In the genomic region with DNA sequence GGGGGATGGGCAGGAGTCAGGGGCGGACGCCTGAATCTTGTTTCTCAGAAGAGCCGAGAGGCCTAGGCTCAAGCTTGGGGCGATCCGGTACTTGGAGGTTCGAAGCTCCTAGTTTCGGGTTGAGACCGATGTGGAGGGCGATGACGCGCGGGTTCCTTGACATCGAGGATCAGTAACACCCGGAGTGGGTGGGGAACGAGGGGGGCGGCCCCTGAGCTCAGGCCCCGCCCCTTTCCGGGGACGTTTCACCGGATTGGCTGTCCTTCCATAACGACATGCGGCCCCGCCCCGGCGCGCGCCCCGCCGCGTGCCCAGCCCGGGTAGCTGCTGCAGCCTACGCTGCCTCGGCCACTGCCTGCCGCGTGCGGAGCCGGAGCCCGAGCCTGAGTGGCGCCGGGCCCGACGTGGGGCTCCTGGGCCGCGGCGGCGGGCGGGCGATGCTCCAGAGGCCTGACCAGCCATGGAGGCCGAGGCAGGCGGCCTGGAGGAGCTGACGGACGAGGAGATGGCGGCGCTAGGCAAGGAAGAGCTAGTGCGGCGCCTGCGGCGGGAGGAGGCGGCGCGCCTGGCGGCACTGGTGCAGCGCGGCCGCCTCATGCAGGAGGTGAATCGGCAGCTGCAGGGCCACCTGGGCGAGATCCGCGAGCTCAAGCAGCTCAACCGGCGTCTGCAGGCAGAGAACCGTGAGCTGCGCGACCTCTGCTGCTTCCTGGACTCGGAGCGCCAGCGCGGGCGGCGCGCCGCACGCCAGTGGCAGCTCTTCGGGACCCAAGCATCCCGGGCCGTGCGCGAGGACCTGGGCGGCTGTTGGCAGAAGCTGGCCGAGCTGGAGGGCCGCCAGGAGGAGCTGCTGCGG, we compare ENCODE assay signal across 8 cellular contexts. TPM values are rescaled to one million over a fixed set of nuclear protein-coding genes. Genes with fewer than 3 reads are reported as not detected.
A peak's percentile ranks its signal among the peaks of the same experiment; 100 is the strongest.
DNase-seq lines count a peak whose midpoint lies in the region; ATAC-seq and TF ChIP-seq lines count a peak whose summit lies in the region.

Gene CCDC85B (plus strand): TSS at position 350 of the 856 bp plus-strand sequence. CDS start 111 bp downstream, at position 461.

- ATAC-seq in HG02571 (IDR thresholded peaks at IDR 0.05; ENCODE audit: unreplicated experiment) (peak; percentile 52), SK-N-SH treated with all-trans-retinoic acid at 6 μM for 48 hours (peak; percentile 53)

- DNase-seq in GM04504 (ENCODE audit: low read depth) (peak; percentile 93), NCI-H1105 (lab: John Stamatoyannopoulos, UW) (peak; percentile 91), germinal center (ENCODE audit: low spot score) (peak; percentile 97), occipital lobe (lab: John Stamatoyannopoulos, UW) (peak; percentile 96), superior temporal gyrus (ENCODE audit: extremely low spot score) (peak; percentile 99)
- DNase-seq in activated naive CD4-positive, alpha-beta T cell treated with anti-CD3 and anti-CD28 coated beads, Interleukin-2, amount 50 U/mL, for 16 hours, result peak; percentile 97

TF ChIP-seq in SK-N-SH treated with all-trans-retinoic acid at 6 μM for 48 hours, 23 proteins besides CTCF, POLR2A, EP300 and RAD21:
- TF ChIP-seq CSDC2 (CRISPR knock-in tag; IDR thresholded peaks at IDR 0.05) (no peak), ARNTL (CRISPR knock-in tag; IDR thresholded peaks at IDR 0.05; ENCODE audit: borderline replicate concordance, low read depth) (peak; percentile 96), ZNF70 (CRISPR knock-in tag; IDR thresholded peaks at IDR 0.05) (peak; percentile 31; the same call in 1 of the 2 replicates)

RNA-seq across cellular contexts. Expression of gene CCDC85B, which starts in this region (rescaled TPM):
- 14.0 TPM for total RNA-seq in occipital lobe

Comparison
In these comparisons a context has a peak if more than half of its experiments do, and no peak if none do; other contexts are left out.
1. Peak in every context shown above with its lines: DNase-seq and ATAC-seq.